Comparison of ENCODE assay signal across 8 cellular contexts in genomic region chr15:70854669-70854976, GRCh38. TPM values are rescaled to one million over a fixed set of nuclear protein-coding genes. Genes with fewer than 3 reads are reported as not detected.
A peak's percentile ranks its signal among the peaks of the same experiment; 100 is the strongest.
DNase-seq lines count a peak whose midpoint lies in the region; ATAC-seq lines count a peak whose summit lies in the region.

No MANE protein-coding gene starts in this region.

- H3K36me3 ChIP-seq in mesodermal cell (ENCODE audit: control insufficient read depth, insufficient read depth, low read length), result peaks cover 17% of the 10 kb centered on the region

- no peak for ATAC-seq in HG02884 (IDR thresholded peaks at IDR 0.05; ENCODE audit: unreplicated experiment)
- no peak for ATAC-seq in HG02870 (IDR thresholded peaks at IDR 0.05; ENCODE audit: unreplicated experiment)

- H3K4me3 ChIP-seq in mesodermal cell (ENCODE audit: extremely low read depth, insufficient read depth, low read length, poor library complexity, severe bottlenecking), result peak overlapping the region; percentile 72

- H3K4me1 ChIP-seq in mesodermal cell (ENCODE audit: control insufficient read depth, insufficient read depth, low read length, poor library complexity, severe bottlenecking), result peaks cover 15% of the 10 kb centered on the region

- H3K9me3 ChIP-seq in mesodermal cell (ENCODE audit: control insufficient read depth, low read length), result no peaks in the 10 kb centered on the region

- peak; percentile 52 for DNase-seq in Ammon's horn (ENCODE audit: low spot score)
- peak; percentile 24 for DNase-seq in LoVo (ENCODE audit: low spot score)
- no peak for DNase-seq in NAMALWA (ENCODE audit: low spot score)
- no peak for DNase-seq in mucosa of gallbladder (ENCODE audit: low spot score)

- H3K27ac ChIP-seq in cingulate gyrus (ENCODE audit: low read depth, low read length), result peak overlapping the region; percentile 99
- H3K27ac ChIP-seq in mesodermal cell (ENCODE audit: low read depth, low read length, severe bottlenecking), result peak overlapping the region; percentile 79

- WGBS in mesodermal cell (ENCODE audit: insufficient coverage in 2 of 2), 2 experiments, result 35 to 71% methylated on average over 2 to 3 of the region's 4 CpGs

RNA-seq across cellular contexts. Expression of gene LARP6, which starts 0.7 kb away (rescaled TPM):
- 22.8 TPM for polyA plus RNA-seq in mesodermal cell (2013, experiment 1 of 2)
- polyA plus RNA-seq in mesodermal cell (2013, experiment 2 of 2), result 20.9 TPM
- total RNA-seq in mucosa of gallbladder, result 23.5 TPM

RNA-seq across cellular contexts. Expression of gene THAP10, which starts 37.6 kb away (rescaled TPM):
- 5.5 TPM for polyA plus RNA-seq in mesodermal cell (2013, experiment 1 of 2)
- polyA plus RNA-seq in mesodermal cell (2013, experiment 2 of 2), result 6.1 TPM
- total RNA-seq in mucosa of gallbladder, result 4.9 TPM

RNA-seq across cellular contexts. Expression of gene LRRC49, which starts 38.0 kb away (rescaled TPM):
- polyA plus RNA-seq in mesodermal cell (2013, experiment 1 of 2), result 5.7 TPM
- polyA plus RNA-seq in mesodermal cell (2013, experiment 2 of 2), result 7.5 TPM
- total RNA-seq in mucosa of gallbladder, result 9.8 TPM

Comparison
In these comparisons a context has a peak if more than half of its experiments do, and no peak if none do; other contexts are left out.
1. DNase-seq: peak in Ammon's horn (single experiment) and LoVo (single experiment); none in NAMALWA (single experiment) and mucosa of gallbladder (single experiment).